1 cellular context compared by ENCODE assay signal in the genomic region with DNA sequence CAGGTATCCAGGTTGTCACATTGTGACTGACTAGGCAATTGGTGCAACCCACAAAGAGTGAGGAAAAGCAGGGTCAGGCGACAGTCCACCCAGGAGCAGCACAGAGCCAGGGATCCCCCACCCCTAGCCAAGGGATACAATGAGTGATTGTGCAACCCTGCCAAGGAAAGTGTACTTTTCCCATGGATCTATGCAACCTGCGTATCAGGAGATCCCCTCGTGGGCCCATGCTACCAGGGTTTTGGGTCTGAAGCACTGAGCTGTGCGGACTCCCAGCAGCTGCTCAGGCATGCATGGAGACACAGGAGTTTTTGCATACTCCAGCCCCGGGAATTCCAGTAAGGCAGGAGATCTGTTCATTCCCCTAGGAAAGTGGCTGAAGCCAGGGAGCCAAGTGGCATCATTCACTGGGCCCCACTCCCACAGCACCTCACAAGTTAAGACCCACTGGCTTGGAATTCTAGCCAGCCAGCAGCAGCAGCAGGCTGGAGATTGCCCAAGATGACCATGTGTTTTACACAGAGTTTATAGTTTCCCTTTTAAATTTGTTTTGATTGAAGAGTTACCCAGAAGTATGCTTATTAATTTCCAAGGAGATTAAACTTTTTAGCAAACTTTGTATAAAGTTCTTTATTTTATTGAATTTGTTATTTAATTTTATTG.
A peak's percentile ranks its signal among the peaks of the same experiment; 100 is the strongest.
TF ChIP-seq lines count a peak whose summit lies in the region.

No MANE protein-coding gene starts in this region.

TF ChIP-seq in HepG2, 621 proteins besides CTCF, POLR2A, EP300 and RAD21 (continued from another document):
- TF ChIP-seq, protein P1, sequence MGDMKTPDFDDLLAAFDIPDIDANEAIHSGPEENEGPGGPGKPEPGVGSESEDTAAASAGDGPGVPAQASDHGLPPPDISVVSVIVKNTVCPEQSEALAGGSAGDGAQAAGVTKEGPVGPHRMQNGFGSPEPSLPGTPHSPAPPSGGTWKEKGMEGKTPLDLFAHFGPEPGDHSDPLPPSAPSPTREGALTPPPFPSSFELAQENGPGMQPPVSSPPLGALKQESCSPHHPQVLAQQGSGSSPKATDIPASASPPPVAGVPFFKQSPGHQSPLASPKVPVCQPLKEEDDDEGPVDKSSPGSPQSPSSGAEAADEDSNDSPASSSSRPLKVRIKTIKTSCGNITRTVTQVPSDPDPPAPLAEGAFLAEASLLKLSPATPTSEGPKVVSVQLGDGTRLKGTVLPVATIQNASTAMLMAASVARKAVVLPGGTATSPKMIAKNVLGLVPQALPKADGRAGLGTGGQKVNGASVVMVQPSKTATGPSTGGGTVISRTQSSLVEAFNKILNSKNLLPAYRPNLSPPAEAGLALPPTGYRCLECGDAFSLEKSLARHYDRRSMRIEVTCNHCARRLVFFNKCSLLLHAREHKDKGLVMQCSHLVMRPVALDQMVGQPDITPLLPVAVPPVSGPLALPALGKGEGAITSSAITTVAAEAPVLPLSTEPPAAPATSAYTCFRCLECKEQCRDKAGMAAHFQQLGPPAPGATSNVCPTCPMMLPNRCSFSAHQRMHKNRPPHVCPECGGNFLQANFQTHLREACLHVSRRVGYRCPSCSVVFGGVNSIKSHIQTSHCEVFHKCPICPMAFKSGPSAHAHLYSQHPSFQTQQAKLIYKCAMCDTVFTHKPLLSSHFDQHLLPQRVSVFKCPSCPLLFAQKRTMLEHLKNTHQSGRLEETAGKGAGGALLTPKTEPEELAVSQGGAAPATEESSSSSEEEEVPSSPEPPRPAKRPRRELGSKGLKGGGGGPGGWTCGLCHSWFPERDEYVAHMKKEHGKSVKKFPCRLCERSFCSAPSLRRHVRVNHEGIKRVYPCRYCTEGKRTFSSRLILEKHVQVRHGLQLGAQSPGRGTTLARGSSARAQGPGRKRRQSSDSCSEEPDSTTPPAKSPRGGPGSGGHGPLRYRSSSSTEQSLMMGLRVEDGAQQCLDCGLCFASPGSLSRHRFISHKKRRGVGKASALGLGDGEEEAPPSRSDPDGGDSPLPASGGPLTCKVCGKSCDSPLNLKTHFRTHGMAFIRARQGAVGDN (CRISPR knock-in tag; IDR thresholded peaks at IDR 0.05): peak; percentile 31
- TF ChIP-seq, protein P2, sequence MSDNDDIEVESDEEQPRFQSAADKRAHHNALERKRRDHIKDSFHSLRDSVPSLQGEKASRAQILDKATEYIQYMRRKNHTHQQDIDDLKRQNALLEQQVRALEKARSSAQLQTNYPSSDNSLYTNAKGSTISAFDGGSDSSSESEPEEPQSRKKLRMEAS (IDR thresholded peaks at IDR 0.05): 0 out of 2 replicates have a peak, but pooled peaks have one; percentile 33
